In the genomic region with DNA sequence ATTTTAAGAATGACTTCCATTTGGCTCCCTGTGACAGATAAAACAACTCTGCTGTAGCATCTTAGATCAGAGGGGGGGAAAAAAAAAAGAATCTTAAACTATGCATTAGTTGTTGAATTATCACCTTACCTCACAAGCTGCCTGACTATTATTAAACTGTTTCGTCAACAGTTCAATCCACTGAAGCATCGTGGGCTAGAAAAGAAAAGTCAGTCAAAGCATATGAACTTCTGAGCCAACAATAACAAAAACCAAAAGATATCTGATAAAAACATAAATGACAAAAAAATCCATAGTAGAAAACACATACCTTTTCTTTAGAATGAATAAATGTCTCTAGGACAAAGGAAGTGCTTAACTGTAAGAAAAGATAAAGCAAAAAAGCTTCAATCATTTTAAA, we compare ENCODE assay signal across 29 cellular contexts.
"Had no signal": no experiment of that assay in that cellular context is flagged by ENCODE, and none has a peak within 500 bp of the region (broad histone marks: within the 10 kb centered on the region; RNA-seq: fewer than 3 reads in every experiment).

No MANE protein-coding gene starts in this region.

- DNase-seq: kidney glomerular epithelial cell; left cardiac atrium; left lung; lower lobe of right lung; mammary epithelial cell; mesenchymal stem cell; naive B cell; natural killer cell; nephron progenitor cell; occipital lobe; ovary; right lobe of liver; stimulated activated CD4-positive, alpha-beta T cell treated with anti-CD3 and anti-CD28 coated beads, Interleukin-1b, Interleukin-23, amount 100 ng/mL, for 48 hours; stimulated activated CD4-positive, alpha-beta T cell treated with anti-CD3 and anti-CD28 coated beads, Interleukin-2, amount 100 ng/mL, for 48 hours; stimulated activated CD4-positive, alpha-beta T cell treated with anti-CD3 and anti-CD28 coated beads, Interleukin-4, amount 100 ng/mL, for 4 hours; stimulated activated CD8-positive, alpha-beta memory T cell treated with anti-CD3 and anti-CD28 coated beads, Interleukin-4, amount 100 ng/mL, for 48 hours; stimulated activated naive CD4-positive, alpha-beta T cell treated with Interleukin-2 at 50 U/mL for 16 hours; stimulated activated naive CD8-positive, alpha-beta T cell treated with anti-CD3 and anti-CD28 coated beads, Interleukin-15, amount 100 ng/mL, for 72 hours; substantia nigra had no signal

- H3K27me3 Mint-ChIP-seq: naive B cell; progenitor cell of endocrine pancreas; stimulated activated memory B cell treated with anti-CD40 and anti-IgM and Interleukin-4, amounts not matched to agents 10 μg/mL and 1 μg/mL and 100 μg/mL, for 72 hours; stimulated activated naive CD8-positive, alpha-beta T cell treated with anti-CD3 and anti-CD28 coated beads, Interleukin-15, amount 100 ng/mL, for 72 hours; type B pancreatic cell had no signal

- H2AFZ ChIP-seq: neural progenitor cell had no signal

- H3K4me1 Mint-ChIP-seq: nephron progenitor cell, neural progenitor cell had no signal

- H3K9me3 Mint-ChIP-seq: naive B cell; natural killer cell; neural progenitor cell; stimulated activated memory B cell treated with anti-CD40 and anti-IgM and Interleukin-4, amounts not matched to agents 10 μg/mL and 1 μg/mL and 100 μg/mL, for 72 hours; stimulated activated naive CD8-positive, alpha-beta T cell treated with anti-CD3 and anti-CD28 coated beads, Interleukin-15, amount 100 ng/mL, for 72 hours; type B pancreatic cell had no signal

- H3K4me1 ChIP-seq: left lung, neural progenitor cell, right atrium auricular region, right lobe of liver, tibial nerve, vagina had no signal

- H3K9ac ChIP-seq: neural progenitor cell had no signal

- H3K27ac Mint-ChIP-seq: natural killer cell; nephron progenitor cell; neural progenitor cell; progenitor cell of endocrine pancreas; stimulated activated memory B cell treated with anti-CD40 and anti-IgM and Interleukin-4, amounts not matched to agents 10 μg/mL and 1 μg/mL and 100 μg/mL, for 72 hours; stimulated activated naive CD8-positive, alpha-beta T cell treated with anti-CD3 and anti-CD28 coated beads, Interleukin-15, amount 100 ng/mL, for 72 hours; type B pancreatic cell had no signal

- FAIRE-seq: keratinocyte had no signal

- H3K4me3 ChIP-seq: left lung, lower lobe of right lung, neural progenitor cell, ovary, right atrium auricular region, right lobe of liver, smooth muscle cell, tibial nerve, vagina had no signal

- H3K27ac ChIP-seq: left lung, lower lobe of right lung, neural progenitor cell, neutrophil, ovary, right atrium auricular region, right lobe of liver, tibial nerve, vagina had no signal

- H3K4me2 ChIP-seq: neural progenitor cell, smooth muscle cell had no signal

- H3K27me3 ChIP-seq: left lung, neural progenitor cell, neutrophil, ovary, right atrium auricular region, right lobe of liver, tibial nerve, vagina had no signal

- H3K9me3 ChIP-seq: left lung, lower lobe of right lung, neutrophil, ovary, right atrium auricular region, right lobe of liver, tibial nerve, vagina had no signal

- H3K36me3 ChIP-seq: ovary had no signal

- H3K4me3 Mint-ChIP-seq: natural killer cell; nephron progenitor cell; neural progenitor cell; stimulated activated memory B cell treated with anti-CD40 and anti-IgM and Interleukin-4, amounts not matched to agents 10 μg/mL and 1 μg/mL and 100 μg/mL, for 72 hours; stimulated activated naive CD8-positive, alpha-beta T cell treated with anti-CD3 and anti-CD28 coated beads, Interleukin-15, amount 100 ng/mL, for 72 hours; type B pancreatic cell had no signal
